Comparison of ENCODE assay signal across 7 cellular contexts in the genomic region with DNA sequence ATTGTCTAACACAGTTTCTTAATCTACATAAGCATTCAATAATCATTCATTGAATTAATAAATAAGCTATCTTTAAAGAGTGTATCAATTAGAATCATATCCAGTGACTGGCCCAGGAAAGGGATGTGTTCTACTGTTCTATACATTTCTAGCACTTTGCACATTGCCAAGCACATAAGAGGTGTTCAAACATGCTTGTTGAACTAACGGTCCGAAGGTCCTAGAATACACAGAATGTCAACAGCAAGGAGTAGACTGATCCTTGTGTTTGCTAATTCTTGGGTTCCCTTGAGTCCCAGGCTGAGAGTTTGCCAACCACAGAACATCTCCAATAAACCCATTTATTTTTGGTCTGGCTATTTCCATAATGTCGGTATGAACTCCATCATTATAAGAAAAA.
"Had no signal": no experiment of that assay in that cellular context is flagged by ENCODE, and none has a peak within 500 bp of the region (broad histone marks: within the 10 kb centered on the region; RNA-seq: fewer than 3 reads in every experiment).

No MANE protein-coding gene starts in this region.

- FAIRE-seq: GM12878, GM12891, GM12892, GM18507, GM19239 had no signal

- ATAC-seq: GM12878 had no signal

- DNase-seq: GDM1, GF-D8 had no signal

- H3K4me3 ChIP-seq: GM12878 had no signal
